ENCODE assay signal across 1 cellular context in genomic region chr2:48313036-48313877, GRCh38.
TF ChIP-seq lines count a peak whose summit lies in the region.

No MANE protein-coding gene starts in this region.

TF ChIP-seq in GM23338, 12 proteins besides CTCF, POLR2A, EP300 and RAD21 (continued from another document):
- TF ChIP-seq ZNF462 (CRISPR knock-in tag; IDR thresholded peaks at IDR 0.05) = no peak
- TF ChIP-seq JUNB (IDR thresholded peaks at IDR 0.05; ENCODE audit: unreplicated experiment) = no peak
- no peak for TF ChIP-seq EZH2phosphoT487 (IDR thresholded peaks at IDR 0.05; ENCODE audit: unreplicated experiment)
TF ChIP-seq in GM23338: peak in this region for 0.
